ENCODE assay signal across 13 cellular contexts in the genomic region with DNA sequence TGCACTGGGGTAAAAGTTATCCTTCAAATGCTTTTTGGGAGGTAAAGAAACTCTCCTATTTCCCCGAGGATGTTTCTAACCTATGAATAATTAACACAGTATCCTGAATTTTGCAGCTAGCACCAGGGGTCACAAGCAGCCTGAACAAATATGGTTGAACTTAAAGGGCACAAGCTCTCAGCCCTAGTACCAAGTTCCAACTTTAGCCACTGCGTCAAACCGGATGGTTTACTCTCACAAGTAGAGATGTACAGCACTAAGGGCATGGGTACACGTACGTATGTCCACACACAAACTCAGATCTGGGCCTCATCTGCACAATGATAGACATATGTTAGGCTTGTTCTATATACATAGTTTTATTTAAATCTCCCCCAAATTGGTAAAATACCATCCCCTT. TPM values are rescaled to one million over a fixed set of nuclear protein-coding genes. Genes with fewer than 3 reads are reported as not detected.
DNase-seq lines count a peak whose midpoint lies in the region; ATAC-seq, FAIRE-seq and TF ChIP-seq lines count a peak whose summit lies in the region.
"Had no signal": no experiment of that assay in that cellular context is flagged by ENCODE, and none has a peak within 500 bp of the region (broad histone marks: within the 10 kb centered on the region; RNA-seq: fewer than 3 reads in every experiment).

No MANE protein-coding gene starts in this region.

- H3K27ac ChIP-seq in OCI-LY7 (ENCODE audit: low read depth, low read length, poor library complexity, severe bottlenecking): peak overlapping the region; percentile 94
- H3K27ac ChIP-seq: epithelial cell of prostate had no signal

- H3K79me2 ChIP-seq in OCI-LY7 (ENCODE audit: insufficient read depth, low read depth, low read length): peaks cover 91% of the 10 kb centered on the region

- peak overlapping the region; percentile 95 for H3K27ac Mint-ChIP-seq in central memory CD8-positive, alpha-beta T cell (ENCODE audit: low read depth)
- H3K27ac Mint-ChIP-seq in HFFc6: no peak overlapping the region

- no TSS peak for BruUV-seq in OCI-LY7 (replicated peaks; lab: Mats Ljungman, UMichigan)

- peak; percentile 62 for FAIRE-seq in GM12891 (lab: Jason Lieb, UNC)

- DNase-seq in GM12891 (ENCODE audit: insufficient read length, low spot score) (no peak), OCI-LY7 (ENCODE audit: low spot score) (no peak), SW 1271 (lab: John Stamatoyannopoulos, UW) (no peak), hippocampal formation (lab: John Stamatoyannopoulos, UW) (no peak), HFFc6 (no peak)
- no peak for DNase-seq in central memory CD8-positive, alpha-beta T cell (ENCODE audit: low spot score in 2 of 2)
- peak; percentile 23 for DNase-seq in stimulated activated CD8-positive, alpha-beta memory T cell treated with anti-CD3 and anti-CD28 coated beads, Interleukin-4, amount 100 ng/mL, for 48 hours
- DNase-seq: DMS 273 treated with DMSO at 0.1 percent for 48 hours, GOT3, NCI-H1930, retina had no signal

- peaks cover 78% of the 10 kb centered on the region for H3K4me1 Mint-ChIP-seq in central memory CD8-positive, alpha-beta T cell
- H3K4me1 Mint-ChIP-seq in HFFc6 (ENCODE audit: low read depth): no peaks in the 10 kb centered on the region

- H3K36me3 ChIP-seq in OCI-LY7 (ENCODE audit: insufficient read depth, low read length): peaks cover 90% of the 10 kb centered on the region
- H3K36me3 ChIP-seq: breast epithelium had no signal

- no peak for TF ChIP-seq CTCF in OCI-LY7 (conservative IDR thresholded peaks at IDR 0.05; ENCODE audit: low read length)
- TF ChIP-seq CTCF in HFFc6 (IDR thresholded peaks at IDR 0.05): no peak

- intact Hi-C loops in OCI-LY7 (cut with micrococcal nuclease; ENCODE audit: unreplicated experiment): no loop called here

- H3K4me2 ChIP-seq in OCI-LY7 (ENCODE audit: low read length): peak overlapping the region; percentile 99

- POLR2A ChIA-PET in OCI-LY7 (lab: Charles Lee): interaction anchor here (1.1 to 12.4 kb wide), 7 partner anchors 12 to 164 kb away, joined by 3 to 196 read pairs (median 5); no protein-coding TSS in a partner anchor

- H3K27me3 Mint-ChIP-seq in central memory CD8-positive, alpha-beta T cell: no peaks in the 10 kb centered on the region
- H3K27me3 Mint-ChIP-seq in HFFc6 (ENCODE audit: insufficient read depth): peaks cover 60% of the 10 kb centered on the region

- peak overlapping the region; percentile 89 for H3K4me3 ChIP-seq in OCI-LY7 (ENCODE audit: low read depth, low read length, poor library complexity, severe bottlenecking)
- H3K4me3 ChIP-seq: breast epithelium had no signal

- peaks cover 68% of the 10 kb centered on the region for H3K4me1 ChIP-seq in OCI-LY7 (ENCODE audit: insufficient read depth, low read length, poor library complexity, severe bottlenecking)

- no peak for ATAC-seq in central memory CD8-positive, alpha-beta T cell (replicated peaks; ENCODE audit: extremely low read depth, poor library complexity, severe bottlenecking)

- H3K36me3 Mint-ChIP-seq in central memory CD8-positive, alpha-beta T cell (ENCODE audit: insufficient read depth): peaks cover 72% of the 10 kb centered on the region
- no peaks in the 10 kb centered on the region for H3K36me3 Mint-ChIP-seq in HFFc6 (ENCODE audit: low read depth)

- H3K9me2 ChIP-seq in OCI-LY7 (ENCODE audit: insufficient read depth, low read length): no peaks in the 10 kb centered on the region

- H3K4me3 Mint-ChIP-seq in central memory CD8-positive, alpha-beta T cell: peak overlapping the region; percentile 98
- no peak overlapping the region for H3K4me3 Mint-ChIP-seq in HFFc6

- CTCF ChIA-PET in OCI-LY7 (lab: Charles Lee; ENCODE audit: unreplicated experiment): interaction anchor here (0.8 to 3.7 kb wide), 3 partner anchors 9 to 90 kb away, joined by 3 to 15 read pairs (median 4); no protein-coding TSS in a partner anchor

- no peak for TF ChIP-seq POLR2A in GM12891 (IDR thresholded peaks at IDR 0.05; ENCODE audit: low read depth, low read length)

- H2AFZ ChIP-seq in OCI-LY7 (ENCODE audit: low read length): no peak overlapping the region

- H3K9me3 Mint-ChIP-seq in central memory CD8-positive, alpha-beta T cell: no peaks in the 10 kb centered on the region
- no peaks in the 10 kb centered on the region for H3K9me3 Mint-ChIP-seq in HFFc6

- H4K20me1 ChIP-seq in OCI-LY7 (ENCODE audit: insufficient read depth, low read length): peaks cover 47% of the 10 kb centered on the region

- H3K9me3 ChIP-seq in OCI-LY7 (ENCODE audit: low read length): no peaks in the 10 kb centered on the region
- H3K9me3 ChIP-seq: breast epithelium had no signal

TF ChIP-seq in GM12891, 5 proteins besides CTCF, POLR2A, EP300 and RAD21:
- TF ChIP-seq POU2F2 (IDR thresholded peaks at IDR 0.05; ENCODE audit: low read depth, low read length) (no peak), POLR2AphosphoS5 (IDR thresholded peaks at IDR 0.05; ENCODE audit: low read depth, low read length) (no peak), TAF1 (IDR thresholded peaks at IDR 0.05; ENCODE audit: low read depth, low read length) (no peak), PAX5 (IDR thresholded peaks at IDR 0.05; ENCODE audit: insufficient read depth, low read length, severe bottlenecking) (no peak), SPI1 (IDR thresholded peaks at IDR 0.05; ENCODE audit: low read depth, low read length) (no peak)

RNA-seq across cellular contexts. Expression of a gene that starts 4.7 kb away (rescaled TPM):
- 32.5 TPM for polyA plus RNA-seq in GM12891 (2012; ENCODE audit: low read depth, missing spikeins)
- 89.3 and 137 TPM in 2 replicates for total RNA-seq in OCI-LY7 (2014; rRNA removed; shearing (Covaris generic))
- 253 and 262 TPM in 2 replicates for total RNA-seq in OCI-LY7 (2022)
- total RNA-seq in HFFc6 (2021; fragmentation: NEBNext Ultra II Directional; extraction: Animal tissue kit (Norgen Biotek cat#: 25700)): under 1 TPM in 3 of 6 experiments, not detected in 3; 0.09 to 0.61 (median 0.19) TPM

Comparison
In these comparisons a context has a peak if more than half of its experiments do, and no peak if none do; other contexts are left out.
1. RNA of a gene that starts 4.7 kb away (total RNA-seq): 89.3 to 262 TPM in OCI-LY7; 0.09 to 0.61 TPM in HFFc6; every median in the first group is over 10 times any median in the second.